Comparison of ENCODE assay signal across 15 cellular contexts in the genomic region with DNA sequence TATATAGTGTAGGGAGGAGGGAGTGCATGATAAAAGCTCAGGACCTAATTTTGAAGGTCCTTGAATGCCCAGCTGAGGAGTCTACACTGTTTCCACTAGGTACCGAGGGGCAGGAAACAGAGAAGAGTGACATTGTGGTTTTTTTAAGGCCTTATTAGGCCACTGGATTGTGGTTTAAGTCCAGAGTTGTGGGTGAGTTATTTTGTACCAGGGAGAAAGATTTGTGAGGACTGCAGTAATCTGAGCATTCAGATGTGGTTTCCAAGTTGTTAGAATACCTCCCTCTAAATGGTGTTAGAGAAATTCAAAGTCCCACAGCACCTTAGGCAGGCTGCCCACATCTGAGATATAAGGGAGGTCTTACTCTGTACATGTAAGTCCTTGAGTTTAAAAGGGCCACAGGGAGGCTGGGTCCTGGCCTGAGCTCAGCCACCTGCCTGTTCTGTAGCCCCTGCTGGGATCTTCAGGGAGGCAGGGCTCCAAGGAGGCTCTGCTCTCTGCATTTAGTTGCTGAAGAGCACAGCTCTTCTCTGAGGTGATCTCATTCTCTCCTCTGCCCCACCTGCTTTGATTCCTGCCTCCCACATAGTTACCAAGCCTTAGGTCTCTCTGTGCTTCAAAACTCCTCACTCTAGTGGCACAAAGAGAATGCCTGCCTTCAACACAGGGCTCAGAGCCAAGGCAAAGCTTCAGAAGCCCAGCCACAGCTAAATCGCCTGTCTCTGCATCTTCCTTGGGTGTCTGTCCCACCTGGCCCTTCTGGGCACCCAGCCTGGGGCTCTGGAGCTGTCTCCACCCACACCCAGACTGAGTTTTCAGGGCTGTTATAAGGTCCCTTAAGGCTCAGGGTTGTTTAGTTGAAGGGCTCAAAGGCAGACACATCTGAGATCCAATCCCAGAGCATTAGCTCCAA.
A peak's percentile ranks its signal among the peaks of the same experiment; 100 is the strongest.
DNase-seq lines count a peak whose midpoint lies in the region; ATAC-seq, FAIRE-seq and TF ChIP-seq lines count a peak whose summit lies in the region.
"Had no signal": no experiment of that assay in that cellular context is flagged by ENCODE, and none has a peak within 500 bp of the region (broad histone marks: within the 10 kb centered on the region; RNA-seq: fewer than 3 reads in every experiment).

No MANE protein-coding gene starts in this region.

- TF ChIP-seq EP300 in K562 (IDR thresholded peaks at IDR 0.05; ENCODE audit: low read length), result no peak

- in situ Hi-C loops in K562 (cut with MboI), result no loop called here
- in situ Hi-C loops in GM13976 (cut with MboI; ENCODE audit: low sequenced_read_pairs, unreplicated experiment), result no loop called here

- TF ChIP-seq RAD21 in K562 (CRISPR knock-in tag; conservative IDR thresholded peaks at IDR 0.05 in 1 of 2, IDR thresholded peaks at IDR 0.05 in 1 of 2), result no peak

- no peak overlapping the region for H3K4me3 ChIP-seq in K562
- H3K4me3 ChIP-seq: MG63, transverse colon had no signal

- no peaks in the 10 kb centered on the region for H3K9me3 ChIP-seq in K562 (replicated peaks; ENCODE audit: control insufficient read depth, insufficient read depth, low read depth, low read length)
- H3K9me3 ChIP-seq: MG63, transverse colon had no signal

- DNase-seq in A172 (ENCODE audit: low spot score) (peak; percentile 54), K562 (ENCODE audit: extremely low read depth in 1 of 4, low spot score in 3 of 4) (no peak), cerebellar nuclear complex (lab: John Stamatoyannopoulos, UW) (no peak), iPS-NIHi7 (ENCODE audit: extremely low spot score) (no peak), GM13976 (ENCODE audit: low spot score) (no peak)
- no peak for DNase-seq in activated naive CD4-positive, alpha-beta T cell treated with Interleukin-2 at 50 U/mL for 16 hours
- DNase-seq: DND-41, GOT3, MG63, NCI-H524, transverse colon had no signal

- FAIRE-seq in K562 (lab: Jason Lieb, UNC), result no peak
- FAIRE-seq: islet of Langerhans had no signal

- ATAC-seq in GM19397 (IDR thresholded peaks at IDR 0.05; ENCODE audit: unreplicated experiment), result peak; percentile 39
- peak; percentile 43 for ATAC-seq in HG03342 (IDR thresholded peaks at IDR 0.05; ENCODE audit: unreplicated experiment)
- ATAC-seq in K562, result peak; percentile 14; the same call in 1 of the 3 replicates
- ATAC-seq: Right ventricle myocardium inferior had no signal

- TF ChIP-seq CTCF in K562 (IDR thresholded peaks at IDR 0.05 in 2 of 3, conservative IDR thresholded peaks at IDR 0.05 in 1 of 3; ENCODE audit: insufficient read depth in 2 of 3, low read depth in 1 of 3, low read length in 3 of 3) (no peak), GM13976 (IDR thresholded peaks at IDR 0.05; ENCODE audit: borderline replicate concordance, control extremely low read depth, extremely low read depth, insufficient read depth, missing control alignments) (no peak)

- H3K4me1 ChIP-seq in K562 (replicated peaks in 1 of 2; ENCODE audit: control insufficient read depth in 2 of 2, insufficient read depth in 2 of 2, low read length in 2 of 2), result peaks cover 3 to 7% of the 10 kb centered on the region in 2 experiments; a peak in 4 of 5 replicates
- H3K4me1 ChIP-seq: transverse colon had no signal

- H3K9me1 ChIP-seq in K562 (ENCODE audit: control insufficient read depth, insufficient read depth, low read length), result no peaks in the 10 kb centered on the region

- no peaks in the 10 kb centered on the region for H3K27me3 ChIP-seq in K562 (ENCODE audit: control insufficient read depth in 2 of 2, insufficient read depth in 2 of 2, low read length in 2 of 2)
- H3K27me3 ChIP-seq: MG63, transverse colon had no signal

- H2AFZ ChIP-seq in K562 (ENCODE audit: low read depth, low read length), result no peak overlapping the region

- no peaks in the 10 kb centered on the region; the same call in 1 of the 2 replicates for H4K20me1 ChIP-seq in K562 (replicated peaks; ENCODE audit: control insufficient read depth, insufficient read depth, low read length)

- no peaks in the 10 kb centered on the region for H3K79me2 ChIP-seq in K562 (ENCODE audit: control insufficient read depth, insufficient read depth, low read length)

- WGBS in K562 (ENCODE audit: insufficient coverage, low coverage, missing lambda C conversion rate), result 6% methylated on average over 2 of the region's 2 CpGs

- H3K36me3 ChIP-seq in K562 (ENCODE audit: control insufficient read depth, insufficient read depth, low read length), result no peaks in the 10 kb centered on the region
- H3K36me3 ChIP-seq: MG63, transverse colon had no signal

- no peak overlapping the region for H3K4me2 ChIP-seq in K562 (ENCODE audit: insufficient read depth, low read length)

- intact Hi-C loops in K562 (cut with micrococcal nuclease), result no loop called here

- TF ChIP-seq POLR2A in K562 (conservative IDR thresholded peaks at IDR 0.05), result no peak

- H3K27ac ChIP-seq in K562 (ENCODE audit: extremely low read depth, low read depth, low read length), result no peak overlapping the region
- H3K27ac ChIP-seq: transverse colon had no signal

- no TSS peak for BruUV-seq in K562 (replicated peaks; lab: Mats Ljungman, UMichigan)

- CTCF ChIA-PET in K562 (lab: Yijun Ruan, JAX; ENCODE audit: low intra/inter-chr PET ratio), result interaction anchor here (0.7 kb wide), 1 partner anchor 112 kb away, joined by 3 read pairs; no protein-coding TSS in a partner anchor

- H3K9ac ChIP-seq in K562 (ENCODE audit: insufficient read depth in 1 of 2, low read depth in 2 of 2, low read length in 2 of 2), result no peak overlapping the region

- POLR2A ChIA-PET in K562 (lab: Yijun Ruan, JAX), result interaction anchor here (1.4 kb wide), 1 partner anchor 14 kb away, joined by 3 read pairs; no protein-coding TSS in a partner anchor

TF ChIP-seq in K562, 482 proteins besides CTCF, POLR2A, EP300 and RAD21:
- TF ChIP-seq, protein P1, sequence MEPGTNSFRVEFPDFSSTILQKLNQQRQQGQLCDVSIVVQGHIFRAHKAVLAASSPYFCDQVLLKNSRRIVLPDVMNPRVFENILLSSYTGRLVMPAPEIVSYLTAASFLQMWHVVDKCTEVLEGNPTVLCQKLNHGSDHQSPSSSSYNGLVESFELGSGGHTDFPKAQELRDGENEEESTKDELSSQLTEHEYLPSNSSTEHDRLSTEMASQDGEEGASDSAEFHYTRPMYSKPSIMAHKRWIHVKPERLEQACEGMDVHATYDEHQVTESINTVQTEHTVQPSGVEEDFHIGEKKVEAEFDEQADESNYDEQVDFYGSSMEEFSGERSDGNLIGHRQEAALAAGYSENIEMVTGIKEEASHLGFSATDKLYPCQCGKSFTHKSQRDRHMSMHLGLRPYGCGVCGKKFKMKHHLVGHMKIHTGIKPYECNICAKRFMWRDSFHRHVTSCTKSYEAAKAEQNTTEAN (CRISPR knock-in tag; IDR thresholded peaks at IDR 0.05), result no peak
- TF ChIP-seq SMARCB1 (IDR thresholded peaks at IDR 0.05; ENCODE audit: insufficient read length, low read depth) (no peak), RCOR1 (IDR thresholded peaks at IDR 0.05; ENCODE audit: borderline replicate concordance in 1 of 2, low read depth in 2 of 2, low read length in 2 of 2) (no peak), XRCC4 (IDR thresholded peaks at IDR 0.05; ENCODE audit: extremely low read depth, insufficient read depth, insufficient read length) (no peak), CBFB (CRISPR knock-in tag; IDR thresholded peaks at IDR 0.05) (no peak), RFX5 (IDR thresholded peaks at IDR 0.05; ENCODE audit: low read depth, low read length) (no peak), IRF2 (CRISPR knock-in tag; IDR thresholded peaks at IDR 0.05) (no peak)
